ENCODE assay signal across 8 cellular contexts in the genomic region with DNA sequence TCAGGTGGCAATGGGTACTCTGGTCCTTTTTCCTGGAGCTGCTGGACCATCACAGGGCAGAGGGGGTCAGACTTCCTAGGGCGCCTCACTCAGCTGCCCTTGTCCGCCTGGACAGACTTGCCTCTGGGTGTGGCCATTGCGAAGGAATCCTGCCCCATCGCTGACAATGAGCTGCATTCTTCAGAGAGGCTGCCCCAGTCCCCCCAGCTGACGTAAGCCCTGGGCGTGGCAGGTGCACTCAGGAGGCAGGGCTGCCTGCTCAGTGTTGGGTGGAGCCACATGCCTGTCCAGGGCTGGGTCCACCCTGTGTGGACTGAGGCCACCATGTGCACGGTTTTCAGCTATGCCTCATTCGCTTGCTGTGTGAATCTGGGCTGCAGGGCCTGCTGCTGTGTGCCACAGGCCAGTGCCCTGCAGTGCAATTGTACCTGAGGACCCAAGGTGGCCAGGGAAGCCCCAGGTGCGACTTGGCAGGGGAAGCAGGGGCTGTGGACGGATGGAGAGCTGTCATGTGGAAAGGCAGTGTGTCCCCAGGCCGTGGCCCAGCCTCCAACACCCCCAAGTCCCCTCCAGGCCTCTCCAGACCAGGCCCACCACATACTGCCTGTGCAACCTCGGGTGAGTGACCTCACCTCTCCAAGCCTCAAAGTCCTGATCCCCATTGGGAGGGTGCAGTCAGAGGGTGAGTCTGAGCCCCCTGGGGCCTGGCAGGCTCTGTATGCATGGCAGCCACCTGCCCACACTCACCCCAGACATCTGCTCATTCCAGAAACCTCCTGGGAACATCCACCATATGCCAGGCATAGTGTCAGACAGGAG. TPM values are rescaled to one million over a fixed set of nuclear protein-coding genes. Genes with fewer than 3 reads are reported as not detected.
DNase-seq lines count a peak whose midpoint lies in the region; ATAC-seq and TF ChIP-seq lines count a peak whose summit lies in the region.

No MANE protein-coding gene starts in this region.

- no peak for TF ChIP-seq POLR2A in uterus (IDR thresholded peaks at IDR 0.05)

- H3K27me3 ChIP-seq in lung (ENCODE audit: control insufficient read depth, insufficient read depth) (no peaks in the 10 kb centered on the region), uterus (no peaks in the 10 kb centered on the region)

- H3K4me3 ChIP-seq in lung (no peak overlapping the region), uterus (no peak overlapping the region)

- peaks cover 0 to 19% of the 10 kb centered on the region in 2 donors for H3K4me1 ChIP-seq in lung (ENCODE audit: control insufficient read depth in 2 of 2, insufficient read depth in 2 of 2, low read length in 2 of 2)
- H3K4me1 ChIP-seq in uterus: no peaks in the 10 kb centered on the region

- peak overlapping the region in 1 of 2 donors; percentile 71 for H3K27ac ChIP-seq in lung (ENCODE audit: low read depth in 1 of 2, low read length in 1 of 2)
- no peak overlapping the region for H3K27ac ChIP-seq in uterus

- intact Hi-C loops in uterus (cut with DNase I; ENCODE audit: low total_unique reads): no loop called here

- ATAC-seq in lung (ENCODE audit: insufficient read depth, low FRiP score) (peak; percentile 85), HG03565 (IDR thresholded peaks at IDR 0.05; ENCODE audit: unreplicated experiment) (no peak), GM21381 (IDR thresholded peaks at IDR 0.05; ENCODE audit: unreplicated experiment) (no peak)

- WGBS in lung, 2 donors: 62 to 75% methylated on average over 12 of the region's 12 CpGs

- DNase-seq in AG20443 (ENCODE audit: low spot score) (peak; percentile 96), NCI-H1694 (lab: John Stamatoyannopoulos, UW) (peak; percentile 93), dermis blood vessel endothelial cell (peak; percentile 41), lung (ENCODE audit: low spot score) (peak; percentile 90), NCI-H510A treated with DMSO at 0.1 percent for 48 hours (lab: John Stamatoyannopoulos, UW) (no peak), uterus (no peak)

- H3K36me3 ChIP-seq in lung (ENCODE audit: control insufficient read depth in 2 of 2, insufficient read depth in 2 of 2, low read length in 2 of 2): no peaks in the 10 kb centered on the region
- no peaks in the 10 kb centered on the region for H3K36me3 ChIP-seq in uterus

- TF ChIP-seq CTCF in lung (IDR thresholded peaks at IDR 0.05; ENCODE audit: control extremely low read depth, extremely low read depth): no peak
- TF ChIP-seq CTCF in uterus (IDR thresholded peaks at IDR 0.05): no peak

- no peaks in the 10 kb centered on the region for H3K9me3 ChIP-seq in lung (ENCODE audit: control insufficient read depth in 2 of 2, insufficient read depth in 1 of 2, low read length in 1 of 2)
- no peaks in the 10 kb centered on the region for H3K9me3 ChIP-seq in uterus

RNA-seq across cellular contexts. Expression of a gene that starts 14.0 kb away (rescaled TPM):
- 105 and 175 TPM in 2 replicates for total RNA-seq in dermis blood vessel endothelial cell
- total RNA-seq in lung: 100 to 1,000 TPM; 181 to 342 TPM
- polyA plus RNA-seq in lung: 100 to 1,000 TPM; 121 to 168 TPM
- total RNA-seq in uterus: 100 to 1,000 TPM in 2 of 4 donors, 10 to 100 TPM in 2; 61.5 to 407 (median 103) TPM

RNA-seq across cellular contexts. Expression of a gene that starts 56.4 kb away (rescaled TPM):
- not detected in 2 replicates for total RNA-seq in dermis blood vessel endothelial cell
- total RNA-seq in lung: under 1 TPM; 0.34 to 0.61 TPM
- polyA plus RNA-seq in lung: 1 to 10 TPM in 1 of 2 donors, under 1 TPM in 1; 0.08 to 1.4 TPM
- not detected for total RNA-seq in uterus

Comparison
In these comparisons a context has a peak if more than half of its experiments do, and no peak if none do; other contexts are left out.
1. DNase-seq: peak in AG20443 (single experiment), NCI-H1694 (single experiment), dermis blood vessel endothelial cell (single experiment) and lung (single experiment); none in NCI-H510A treated with DMSO at 0.1 percent for 48 hours (single experiment) and uterus (0 of 2).